Comparison of ENCODE assay signal across 9 cellular contexts in the genomic region with DNA sequence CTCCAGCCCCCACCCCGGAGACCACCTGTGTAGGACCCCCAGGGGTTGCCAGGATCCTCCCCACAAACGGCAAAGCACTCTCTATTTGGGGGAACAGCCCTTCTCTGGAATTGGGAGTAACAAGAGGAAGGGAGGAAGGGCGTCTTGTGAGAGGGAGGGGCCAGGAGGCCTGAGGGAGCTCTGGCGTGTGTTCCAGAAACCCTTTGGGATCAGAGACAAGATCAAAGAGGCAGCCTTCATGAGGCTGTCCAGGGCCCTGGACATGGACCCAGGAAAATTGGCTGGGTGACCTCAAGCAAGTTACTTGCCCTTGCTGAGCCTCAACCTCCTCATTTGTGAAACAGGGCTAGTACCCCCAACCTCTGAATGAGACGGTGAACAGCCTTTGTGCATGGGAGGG. TPM values are rescaled to one million over a fixed set of nuclear protein-coding genes. Genes with fewer than 3 reads are reported as not detected.
A peak's percentile ranks its signal among the peaks of the same experiment; 100 is the strongest.
DNase-seq lines count a peak whose midpoint lies in the region; ATAC-seq and TF ChIP-seq lines count a peak whose summit lies in the region.
"Had no signal": no experiment of that assay in that cellular context is flagged by ENCODE, and none has a peak within 500 bp of the region (broad histone marks: within the 10 kb centered on the region; RNA-seq: fewer than 3 reads in every experiment).

No MANE protein-coding gene starts in this region.

- H3K27me3 ChIP-seq in adrenal gland, result no peaks in the 10 kb centered on the region
- no peaks in the 10 kb centered on the region for H3K27me3 ChIP-seq in transverse colon

- intact Hi-C loops in left ventricle myocardium superior (cut with micrococcal nuclease), result no loop called here
- intact Hi-C loops in left cardiac atrium (cut with DNase I), result no loop called here
- intact Hi-C loops in adrenal gland (cut with DNase I), result no loop called here
- intact Hi-C loops in transverse colon (cut with DNase I; ENCODE audit: low total_unique reads), result loop anchor here (5.0 kb wide), 1 partner anchor 34 kb away; no protein-coding TSS in a partner anchor

- no peak for DNase-seq in left ventricle myocardium superior
- DNase-seq in left cardiac atrium, result no peak
- DNase-seq in adrenal gland, result peak in 3 of 7 donors; percentile 30 to 53 (median 53)
- DNase-seq in transverse colon, result no peak
- no peak for DNase-seq in activated T-cell treated with anti-CD3 and anti-CD28 coated beads for 4 hours
- DNase-seq in KBM-7, result no peak
- DNase-seq: stimulated activated CD4-positive, alpha-beta T cell treated with anti-CD3 and anti-CD28 coated beads, Interleukin-4, amount 100 ng/mL, for 24 hours had no signal

- TF ChIP-seq CTCF in adrenal gland (IDR thresholded peaks at IDR 0.05) (no peak), transverse colon (IDR thresholded peaks at IDR 0.05) (no peak)

- 18 to 42% (median 24%) methylated on average over 5 of the region's 5 CpGs for whole genome bisulfite sequencing in adrenal gland, 4 donors
- WGBS in mesodermal cell (ENCODE audit: insufficient coverage in 2 of 2), 2 experiments, result 68 to 81% methylated on average over 3 of the region's 5 CpGs
- 64% methylated on average over 4 of the region's 5 CpGs; no CpG with 5 or more reads in 1 of the 2 donors for WGBS in transverse colon (ENCODE audit: low coverage in 1 of 2), 2 donors

- TF ChIP-seq EP300 in transverse colon (IDR thresholded peaks at IDR 0.05; ENCODE audit: low read depth), result peak; percentile 18

- in situ Hi-C loops in transverse colon (cut with MboI; ENCODE audit: low pct_ligation_motif_present in 1 of 4, low pct_unique_long_range_greater_than_20kb in 1 of 4, low sequenced_read_pairs in 3 of 4) (no loop called here), KBM-7 (cut with MboI; ENCODE audit: low pct_unique_long_range_greater_than_20kb, low sequenced_read_pairs) (no loop called here)

- H3K9me3 ChIP-seq in adrenal gland (replicated peaks in 1 of 3) (no peaks in the 10 kb centered on the region), mesodermal cell (ENCODE audit: control insufficient read depth, low read length) (no peaks in the 10 kb centered on the region), transverse colon (no peaks in the 10 kb centered on the region)

- TF ChIP-seq POLR2A in adrenal gland (IDR thresholded peaks at IDR 0.05), result no peak
- TF ChIP-seq POLR2A in transverse colon (IDR thresholded peaks at IDR 0.05), result no peak

- H3K4me3 ChIP-seq in adrenal gland (no peak overlapping the region), mesodermal cell (ENCODE audit: extremely low read depth, insufficient read depth, low read length, poor library complexity, severe bottlenecking) (no peak overlapping the region), transverse colon (no peak overlapping the region)

- peak; percentile 9 for ATAC-seq in left ventricle myocardium superior
- ATAC-seq in left cardiac atrium, result no peak
- ATAC-seq in GM21825 (IDR thresholded peaks at IDR 0.05; ENCODE audit: unreplicated experiment), result no peak

- H3K36me3 ChIP-seq in adrenal gland (replicated peaks in 1 of 2) (no peaks in the 10 kb centered on the region), mesodermal cell (ENCODE audit: control insufficient read depth, insufficient read depth, low read length) (peaks cover 11% of the 10 kb centered on the region), transverse colon (no peaks in the 10 kb centered on the region)

- H3K27ac ChIP-seq in adrenal gland (peak overlapping the region; percentile 50 to 88 (median 72)), mesodermal cell (ENCODE audit: low read depth, low read length, severe bottlenecking) (peak overlapping the region; percentile 86), transverse colon (peak overlapping the region; percentile 51 to 90 (median 72))

- H3K4me1 ChIP-seq in adrenal gland (replicated peaks in 1 of 2), result peaks cover 24 to 82% of the 10 kb centered on the region in 2 donors
- peaks cover 65% of the 10 kb centered on the region for H3K4me1 ChIP-seq in mesodermal cell (ENCODE audit: control insufficient read depth, insufficient read depth, low read length, poor library complexity, severe bottlenecking)
- H3K4me1 ChIP-seq in transverse colon, result peaks cover 27 to 59% (median 30%) of the 10 kb centered on the region in 4 donors

RNA-seq across cellular contexts. Expression of a gene that starts 18.1 kb away (rescaled TPM):
- total RNA-seq in left ventricle myocardium superior, result 43.3 TPM
- 100 to 1,000 TPM in 1 of 2 donors, 10 to 100 TPM in 1; 66.2 to 138 TPM for total RNA-seq in left cardiac atrium
- 100 to 1,000 TPM; 173 to 588 (median 259) TPM for total RNA-seq in adrenal gland
- 100 to 1,000 TPM; 150 to 327 (median 176) TPM for polyA plus RNA-seq in adrenal gland
- 279 TPM for polyA plus RNA-seq in mesodermal cell (2013, experiment 1 of 2)
- 263 TPM for polyA plus RNA-seq in mesodermal cell (2013, experiment 2 of 2)
- 100 to 1,000 TPM in 3 of 4 donors, 10 to 100 TPM in 1; 55.9 to 149 (median 112) TPM for total RNA-seq in transverse colon
